Comparison of ENCODE assay signal across 1 cellular context in genomic region chr7:87497482-87497881, GRCh38.
TF ChIP-seq lines count a peak whose summit lies in the region.

No MANE protein-coding gene starts in this region.

TF ChIP-seq in HepG2, 621 proteins besides CTCF, POLR2A, EP300 and RAD21 (continued from another document):
- TF ChIP-seq, protein P1, sequence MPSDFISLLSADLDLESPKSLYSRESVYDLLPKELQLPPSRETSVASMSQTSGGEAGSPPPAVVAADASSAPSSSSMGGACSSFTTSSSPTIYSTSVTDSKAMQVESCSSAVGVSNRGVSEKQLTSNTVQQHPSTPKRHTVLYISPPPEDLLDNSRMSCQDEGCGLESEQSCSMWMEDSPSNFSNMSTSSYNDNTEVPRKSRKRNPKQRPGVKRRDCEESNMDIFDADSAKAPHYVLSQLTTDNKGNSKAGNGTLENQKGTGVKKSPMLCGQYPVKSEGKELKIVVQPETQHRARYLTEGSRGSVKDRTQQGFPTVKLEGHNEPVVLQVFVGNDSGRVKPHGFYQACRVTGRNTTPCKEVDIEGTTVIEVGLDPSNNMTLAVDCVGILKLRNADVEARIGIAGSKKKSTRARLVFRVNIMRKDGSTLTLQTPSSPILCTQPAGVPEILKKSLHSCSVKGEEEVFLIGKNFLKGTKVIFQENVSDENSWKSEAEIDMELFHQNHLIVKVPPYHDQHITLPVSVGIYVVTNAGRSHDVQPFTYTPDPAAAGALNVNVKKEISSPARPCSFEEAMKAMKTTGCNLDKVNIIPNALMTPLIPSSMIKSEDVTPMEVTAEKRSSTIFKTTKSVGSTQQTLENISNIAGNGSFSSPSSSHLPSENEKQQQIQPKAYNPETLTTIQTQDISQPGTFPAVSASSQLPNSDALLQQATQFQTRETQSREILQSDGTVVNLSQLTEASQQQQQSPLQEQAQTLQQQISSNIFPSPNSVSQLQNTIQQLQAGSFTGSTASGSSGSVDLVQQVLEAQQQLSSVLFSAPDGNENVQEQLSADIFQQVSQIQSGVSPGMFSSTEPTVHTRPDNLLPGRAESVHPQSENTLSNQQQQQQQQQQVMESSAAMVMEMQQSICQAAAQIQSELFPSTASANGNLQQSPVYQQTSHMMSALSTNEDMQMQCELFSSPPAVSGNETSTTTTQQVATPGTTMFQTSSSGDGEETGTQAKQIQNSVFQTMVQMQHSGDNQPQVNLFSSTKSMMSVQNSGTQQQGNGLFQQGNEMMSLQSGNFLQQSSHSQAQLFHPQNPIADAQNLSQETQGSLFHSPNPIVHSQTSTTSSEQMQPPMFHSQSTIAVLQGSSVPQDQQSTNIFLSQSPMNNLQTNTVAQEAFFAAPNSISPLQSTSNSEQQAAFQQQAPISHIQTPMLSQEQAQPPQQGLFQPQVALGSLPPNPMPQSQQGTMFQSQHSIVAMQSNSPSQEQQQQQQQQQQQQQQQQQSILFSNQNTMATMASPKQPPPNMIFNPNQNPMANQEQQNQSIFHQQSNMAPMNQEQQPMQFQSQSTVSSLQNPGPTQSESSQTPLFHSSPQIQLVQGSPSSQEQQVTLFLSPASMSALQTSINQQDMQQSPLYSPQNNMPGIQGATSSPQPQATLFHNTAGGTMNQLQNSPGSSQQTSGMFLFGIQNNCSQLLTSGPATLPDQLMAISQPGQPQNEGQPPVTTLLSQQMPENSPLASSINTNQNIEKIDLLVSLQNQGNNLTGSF (CRISPR knock-in tag; IDR thresholded peaks at IDR 0.05) = no peak
- peak; percentile 82 for TF ChIP-seq RXRB (CRISPR knock-in tag; IDR thresholded peaks at IDR 0.05; ENCODE audit: borderline replicate concordance)
- no peak for TF ChIP-seq GABPA (IDR thresholded peaks at IDR 0.05; ENCODE audit: low read depth, low read length)
- TF ChIP-seq GABPA (CRISPR knock-in tag; IDR thresholded peaks at IDR 0.05; ENCODE audit: low read depth) = peak; percentile 41; the same call in 1 of the 2 replicates
- TF ChIP-seq KAT8 (CRISPR knock-in tag; IDR thresholded peaks at IDR 0.05) = peak; percentile 37; the same call in 1 of the 2 replicates
- TF ChIP-seq, protein P2, sequence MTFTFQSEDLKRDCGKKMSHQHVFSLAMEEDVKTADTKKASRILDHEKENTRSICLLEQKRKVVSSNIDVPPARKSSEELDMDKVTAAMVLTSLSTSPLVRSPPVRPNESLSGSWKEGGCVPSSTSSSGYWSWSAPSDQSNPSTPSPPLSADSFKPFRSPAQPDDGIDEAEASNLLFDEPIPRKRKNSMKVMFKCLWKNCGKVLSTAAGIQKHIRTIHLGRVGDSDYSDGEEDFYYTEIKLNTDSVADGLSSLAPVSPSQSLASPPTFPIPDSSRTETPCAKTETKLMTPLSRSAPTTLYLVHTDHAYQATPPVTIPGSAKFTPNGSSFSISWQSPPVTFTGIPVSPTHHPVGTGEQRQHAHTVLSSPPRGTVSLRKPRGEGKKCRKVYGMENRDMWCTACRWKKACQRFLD (CRISPR knock-in tag; IDR thresholded peaks at IDR 0.05; ENCODE audit: borderline replicate concordance) = no peak
- TF ChIP-seq ZNF777 (CRISPR knock-in tag; IDR thresholded peaks at IDR 0.05) = no peak
- TF ChIP-seq UBTF (CRISPR knock-in tag; IDR thresholded peaks at IDR 0.05) = no peak
- TF ChIP-seq ARNT2 (CRISPR knock-in tag; IDR thresholded peaks at IDR 0.05; ENCODE audit: low read depth) = no peak
- TF ChIP-seq ZBTB25 (CRISPR knock-in tag; IDR thresholded peaks at IDR 0.05) = no peak
- peak; percentile 88 for TF ChIP-seq NR2F6 (IDR thresholded peaks at IDR 0.05)
- TF ChIP-seq NR2F6 (CRISPR knock-in tag; IDR thresholded peaks at IDR 0.05) = peak; percentile 78
- TF ChIP-seq SALL1 (CRISPR knock-in tag; IDR thresholded peaks at IDR 0.05) = no peak
- TF ChIP-seq POGK (CRISPR knock-in tag; conservative IDR thresholded peaks at IDR 0.05) = no peak
- TF ChIP-seq, protein P3, sequence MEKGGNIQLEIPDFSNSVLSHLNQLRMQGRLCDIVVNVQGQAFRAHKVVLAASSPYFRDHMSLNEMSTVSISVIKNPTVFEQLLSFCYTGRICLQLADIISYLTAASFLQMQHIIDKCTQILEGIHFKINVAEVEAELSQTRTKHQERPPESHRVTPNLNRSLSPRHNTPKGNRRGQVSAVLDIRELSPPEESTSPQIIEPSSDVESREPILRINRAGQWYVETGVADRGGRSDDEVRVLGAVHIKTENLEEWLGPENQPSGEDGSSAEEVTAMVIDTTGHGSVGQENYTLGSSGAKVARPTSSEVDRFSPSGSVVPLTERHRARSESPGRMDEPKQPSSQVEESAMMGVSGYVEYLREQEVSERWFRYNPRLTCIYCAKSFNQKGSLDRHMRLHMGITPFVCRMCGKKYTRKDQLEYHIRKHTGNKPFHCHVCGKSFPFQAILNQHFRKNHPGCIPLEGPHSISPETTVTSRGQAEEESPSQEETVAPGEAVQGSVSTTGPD (CRISPR knock-in tag; IDR thresholded peaks at IDR 0.05) = no peak
- TF ChIP-seq FOXJ3 (CRISPR knock-in tag; IDR thresholded peaks at IDR 0.05; ENCODE audit: borderline replicate concordance) = peak; percentile 35; the same call in 1 of the 2 replicates
